In the genomic region with DNA sequence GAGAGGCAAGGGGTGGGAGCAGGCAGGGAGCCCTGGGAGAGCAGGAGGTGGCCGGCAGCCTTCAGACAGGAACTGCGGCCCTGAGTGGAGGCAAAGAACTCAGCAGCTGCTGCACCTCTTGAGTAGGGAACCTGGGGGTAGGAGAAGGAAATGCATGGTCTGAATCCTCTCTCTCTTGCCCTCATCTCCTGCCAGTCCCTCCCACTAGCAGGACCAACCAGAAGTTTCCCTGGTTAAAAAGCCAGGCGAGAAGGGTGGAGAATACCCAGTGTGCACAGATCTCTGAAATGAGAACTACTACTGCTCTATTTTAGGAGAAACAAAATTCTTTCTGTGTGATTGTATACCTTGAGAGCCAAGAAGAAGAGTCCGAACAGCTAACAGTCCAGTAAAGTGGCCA, we compare ENCODE assay signal across 8 cellular contexts. TPM values are rescaled to one million over a fixed set of nuclear protein-coding genes. Genes with fewer than 3 reads are reported as not detected.
DNase-seq lines count a peak whose midpoint lies in the region; ATAC-seq, FAIRE-seq and TF ChIP-seq lines count a peak whose summit lies in the region.

No MANE protein-coding gene starts in this region.

- RAD21 ChIA-PET in GM12878 (lab: Charles Lee; ENCODE audit: unreplicated experiment): interaction anchor here (0.7 to 4.3 kb wide), 16 partner anchors 13 to 277 kb away, joined by 3 to 74 read pairs (median 6); a partner anchor contains a TSS

- no peaks in the 10 kb centered on the region for H3K9me3 ChIP-seq in GM12878 (replicated peaks; ENCODE audit: control insufficient read depth, insufficient read depth, low read length)
- no peaks in the 10 kb centered on the region for H3K9me3 ChIP-seq in stomach

- DNase-seq in HEK293T (ENCODE audit: extremely low spot score) (peak; percentile 32), GM12878 (ENCODE audit: low read depth, low spot score) (no peak), iPS DF 4.7 (ENCODE audit: extremely low read depth, low spot score) (peak; percentile 25), stomach (no peak), inferior parietal cortex (ENCODE audit: extremely low spot score) (no peak), NCI-H526 treated with DMSO at 0.1 percent for 48 hours (lab: John Stamatoyannopoulos, UW) (no peak), SW480 (ENCODE audit: low spot score) (no peak)

- H3K4me1 ChIP-seq in GM12878 (ENCODE audit: control insufficient read depth, insufficient read depth, low read length) (peaks cover 7% of the 10 kb centered on the region), stomach (peaks cover 0 to 58% (median 30%) of the 10 kb centered on the region in 4 donors)

- no peak overlapping the region for H3K4me2 ChIP-seq in GM12878 (ENCODE audit: control insufficient read depth, insufficient read depth)

- no peak overlapping the region for H3K27ac ChIP-seq in GM12878 (ENCODE audit: control insufficient read depth, insufficient read depth)
- peak overlapping the region; percentile 12 to 86 (median 76) for H3K27ac ChIP-seq in stomach

- TF ChIP-seq CTCF in GM12878 (IDR thresholded peaks at IDR 0.05 in 2 of 3, conservative IDR thresholded peaks at IDR 0.05 in 1 of 3; ENCODE audit: control insufficient read depth in 2 of 3, extremely low read depth in 1 of 3, insufficient read depth in 1 of 3, low read depth in 3 of 3, low read length in 3 of 3) (no peak), stomach (IDR thresholded peaks at IDR 0.05) (peak in 1 of 7 experiments; percentile 3)

- H3K4me3 ChIP-seq in GM12878 (no peak overlapping the region), stomach (no peak overlapping the region)

- BruUV-seq in GM12878 (replicated peaks; lab: Mats Ljungman, UMichigan): no TSS peak

- H3K27me3 ChIP-seq in GM12878 (replicated peaks in 1 of 2; ENCODE audit: control insufficient read depth in 2 of 2, insufficient read depth in 2 of 2, low read length in 1 of 2) (no peaks in the 10 kb centered on the region), stomach (no peaks in the 10 kb centered on the region)

- no peak overlapping the region for H3K9ac ChIP-seq in GM12878 (ENCODE audit: control insufficient read depth, insufficient read depth, low read length)

- WGBS in GM12878 (ENCODE audit: insufficient coverage, insufficient replicate concordance, low lambda C conversion rate, missing lambda C conversion rate): 89% methylated on average over 4 of the region's 4 CpGs
- WGBS in stomach, 5 donors: 33 to 54% (median 45%) methylated on average over 4 of the region's 4 CpGs

- ATAC-seq in GM12878 (peak; percentile 24; the same call in 2 of the 3 replicates), esophagus mucosa (no peak)

- H3K36me3 ChIP-seq in GM12878 (ENCODE audit: control insufficient read depth in 2 of 2, insufficient read depth in 2 of 2, low read length in 1 of 2) (peaks cover 0 to 2% of the 10 kb centered on the region in 2 experiments; a peak in 2 of 4 replicates), stomach (peaks cover 0 to 25% (median 18%) of the 10 kb centered on the region in 4 donors)

- POLR2A ChIA-PET in HEK293T (lab: Yijun Ruan, JAX) (interaction anchor here (1.0 to 1.3 kb wide), 4 partner anchors 21 to 198 kb away, joined by 3 to 5 read pairs (median 4); a partner anchor contains a TSS), GM12878 (lab: Charles Lee) (interaction anchor here (1.3 to 1.5 kb wide), 2 partner anchors 51 to 141 kb away, joined by 4 to 6 read pairs; a partner anchor contains a TSS)

- SMC1A ChIA-PET in GM12878 (lab: Charles Lee; ENCODE audit: uncharacterized antibody, unreplicated experiment): interaction anchor here (0.7 to 4.6 kb wide), 25 partner anchors 8 to 266 kb away, joined by 3 to 44 read pairs (median 4); a partner anchor contains a TSS

- TF ChIP-seq RAD21 in GM12878 (IDR thresholded peaks at IDR 0.05; ENCODE audit: insufficient read depth, low read depth, low read length): no peak

- no peak overlapping the region for H2AFZ ChIP-seq in GM12878 (ENCODE audit: control insufficient read depth, low read depth, low read length)

- CTCF ChIA-PET in HEK293T (lab: Yijun Ruan, JAX) (interaction anchor here (0.7 to 1.8 kb wide), 11 partner anchors 22 to 206 kb away, joined by 3 to 14 read pairs (median 6); no protein-coding TSS in a partner anchor), GM12878 (lab: Yijun Ruan, JAX) (interaction anchor here (0.7 to 3.0 kb wide), 30 partner anchors 10 to 267 kb away, joined by 3 to 80 read pairs (median 7); a partner anchor contains a TSS)

- peak; percentile 71 for FAIRE-seq in GM12878 (lab: Jason Lieb, UNC)

- no peaks in the 10 kb centered on the region for H3K79me2 ChIP-seq in GM12878 (ENCODE audit: control insufficient read depth, insufficient read depth, low read length)

- TF ChIP-seq POLR2A in GM12878 (IDR thresholded peaks at IDR 0.05; ENCODE audit: low read depth, low read length) (no peak), stomach (IDR thresholded peaks at IDR 0.05) (no peak)

- TF ChIP-seq EP300 in GM12878 (IDR thresholded peaks at IDR 0.05; ENCODE audit: borderline replicate concordance in 1 of 2, control insufficient read depth in 1 of 2, low read depth in 2 of 2, low read length in 2 of 2) (no peak), stomach (IDR thresholded peaks at IDR 0.05) (no peak)

- intact Hi-C loops in GM12878 (cut with micrococcal nuclease; ENCODE audit: unreplicated experiment): loop anchor here (2.0 to 5.0 kb wide), 3 partner anchors 127 to 262 kb away; no protein-coding TSS in a partner anchor
- intact Hi-C loops in stomach (cut with DNase I; ENCODE audit: low total_unique reads): loop anchor here (10.0 kb wide), 1 partner anchor 54 kb away; a partner anchor contains a TSS

- in situ Hi-C loops in GM12878 (cut with MboI): no loop called here

- H4K20me1 ChIP-seq in GM12878 (ENCODE audit: control insufficient read depth, insufficient read depth): no peaks in the 10 kb centered on the region; the same call in 1 of the 2 replicates

RNA-seq across cellular contexts. Expression of a gene that starts 25.4 kb away (rescaled TPM):
- total RNA-seq in GM12878 (2013; cell fraction: nucleolus; rRNA removed): 21.8 and 24.7 TPM in 2 replicates
- 26.2 and 29.6 TPM in 2 replicates for total RNA-seq in GM12878 (2014; rRNA removed)
- total RNA-seq in GM12878 (2014; rRNA removed; fragmentation: Illumina TruSeq; extraction: Trizol): 23.1 and 23.5 TPM in 2 replicates
- 24.9 and 25.1 TPM in 2 replicates for total RNA-seq in GM12878 (2021)
- polyA plus RNA-seq in GM12878 (2011; ENCODE audit: low read depth): 8.4 TPM
- polyA plus RNA-seq in GM12878 (2011; rRNA removed): 25.0 and 30.5 TPM in 2 replicates
- 39.8 and 46.6 TPM in 2 replicates for polyA plus RNA-seq in GM12878 (2011; cell fraction: cytosol; rRNA removed)
- polyA plus RNA-seq in GM12878 (2011; cell fraction: nucleus; rRNA removed): 40.1 and 56.2 TPM in 2 replicates
- polyA plus RNA-seq in GM12878 (2012): 19.7 TPM in 2 replicates
- polyA plus RNA-seq in GM12878 (2014; fragmentation: Illumina TruSeq; extraction: Trizol): 17.8 and 30.2 TPM in 2 replicates
- polyA plus RNA-seq in GM12878 (2014; fragmentation: Nextera tagmentation; extraction: Ambion mirVana): 10 to 100 TPM in 1 of 2 experiments, 1 to 10 TPM in 1; 9.3 to 13.6 TPM
- 28.2 and 29.8 TPM in 2 replicates for polyA plus RNA-seq in GM12878 (2014; rRNA removed)
- polyA plus RNA-seq in GM12878 (2016; fragmentation: Nextera tagmentation; extraction: Ambion mirVana): 10 to 100 TPM; 13.1 to 14.2 TPM
- polyA minus RNA-seq in GM12878 (2011; rRNA and poly(A)+ RNA removed): 21.8 and 30.3 TPM in 2 replicates
- 7.9 and 9.1 TPM in 2 replicates for polyA minus RNA-seq in GM12878 (2011; cell fraction: cytosol; rRNA and poly(A)+ RNA removed)
- polyA minus RNA-seq in GM12878 (2011; cell fraction: nucleus; rRNA and poly(A)+ RNA removed): 17.0 and 27.7 TPM in 2 replicates
- 100 to 1,000 TPM in 1 of 5 donors, 10 to 100 TPM in 4; 29.7 to 196 (median 39.7) TPM for total RNA-seq in stomach
- polyA plus RNA-seq in stomach: 10 to 100 TPM; 32.2 to 51.4 (median 37.3) TPM
- 41.2 TPM for total RNA-seq in esophagus mucosa

RNA-seq across cellular contexts. Expression of a gene that starts 39.9 kb away (rescaled TPM):
- 0.07 and 0.08 TPM in 2 replicates for total RNA-seq in GM12878 (2013; cell fraction: nucleolus; rRNA removed)
- total RNA-seq in GM12878 (2014; rRNA removed): under 0.01 TPM in 2 replicates
- 0.04 and 0.09 TPM in 2 replicates for total RNA-seq in GM12878 (2014; rRNA removed; fragmentation: Illumina TruSeq; extraction: Trizol)
- total RNA-seq in GM12878 (2021): 0.05 TPM in 2 replicates
- not detected for polyA plus RNA-seq in GM12878 (2011; ENCODE audit: low read depth)
- 0.05 and 0.06 TPM in 2 replicates for polyA plus RNA-seq in GM12878 (2011; rRNA removed)
- 0.03 and 0.04 TPM in 2 replicates for polyA plus RNA-seq in GM12878 (2011; cell fraction: cytosol; rRNA removed)
- polyA plus RNA-seq in GM12878 (2011; cell fraction: nucleus; rRNA removed): 0.15 TPM in 2 replicates
- polyA plus RNA-seq in GM12878 (2012): 0.07 TPM in 2 replicates
- 0.06 and 0.11 TPM in 2 replicates for polyA plus RNA-seq in GM12878 (2014; fragmentation: Illumina TruSeq; extraction: Trizol)
- under 1 TPM; under 0.01 to 0.05 TPM for polyA plus RNA-seq in GM12878 (2014; fragmentation: Nextera tagmentation; extraction: Ambion mirVana)
- polyA plus RNA-seq in GM12878 (2014; rRNA removed): 0.03 and 0.09 TPM in 2 replicates
- polyA plus RNA-seq in GM12878 (2016; fragmentation: Nextera tagmentation; extraction: Ambion mirVana): under 1 TPM in 1 of 2 experiments, not detected in 1; 0.09 TPM
- 0.05 TPM in 1 of 2 replicates, not detected in the other for polyA minus RNA-seq in GM12878 (2011; rRNA and poly(A)+ RNA removed)
- not detected in 2 replicates for polyA minus RNA-seq in GM12878 (2011; cell fraction: cytosol; rRNA and poly(A)+ RNA removed)
- 0.10 TPM in 1 of 2 replicates, not detected in the other for polyA minus RNA-seq in GM12878 (2011; cell fraction: nucleus; rRNA and poly(A)+ RNA removed)
- 1 to 10 TPM in 1 of 5 donors, under 1 TPM in 1, not detected in 3; 0.87 to 1.3 TPM for total RNA-seq in stomach
- polyA plus RNA-seq in stomach: under 1 TPM; 0.12 to 0.43 (median 0.15) TPM
- total RNA-seq in esophagus mucosa: 0.84 TPM

RNA-seq across cellular contexts. Expression of a gene that starts 51.1 kb away (rescaled TPM):
- total RNA-seq in GM12878 (2013; cell fraction: nucleolus; rRNA removed): 0.67 and 1.0 TPM in 2 replicates
- 0.45 and 0.65 TPM in 2 replicates for total RNA-seq in GM12878 (2014; rRNA removed)
- total RNA-seq in GM12878 (2014; rRNA removed; fragmentation: Illumina TruSeq; extraction: Trizol): 0.67 and 0.88 TPM in 2 replicates
- total RNA-seq in GM12878 (2021): 1.6 TPM in 2 replicates
- 0.76 TPM for polyA plus RNA-seq in GM12878 (2011; ENCODE audit: low read depth)
- 2.4 and 3.5 TPM in 2 replicates for polyA plus RNA-seq in GM12878 (2011; rRNA removed)
- polyA plus RNA-seq in GM12878 (2011; cell fraction: cytosol; rRNA removed): 0.88 and 0.99 TPM in 2 replicates
- polyA plus RNA-seq in GM12878 (2011; cell fraction: nucleus; rRNA removed): 0.90 and 1.3 TPM in 2 replicates
- polyA plus RNA-seq in GM12878 (2012): 1.3 and 2.3 TPM in 2 replicates
- 1.1 and 3.2 TPM in 2 replicates for polyA plus RNA-seq in GM12878 (2014; fragmentation: Illumina TruSeq; extraction: Trizol)
- 1 to 10 TPM in 1 of 2 experiments, under 1 TPM in 1; 0.82 to 1.8 TPM for polyA plus RNA-seq in GM12878 (2014; fragmentation: Nextera tagmentation; extraction: Ambion mirVana)
- polyA plus RNA-seq in GM12878 (2014; rRNA removed): 0.71 and 0.85 TPM in 2 replicates
- polyA plus RNA-seq in GM12878 (2016; fragmentation: Nextera tagmentation; extraction: Ambion mirVana): under 1 TPM; 0.67 to 0.72 TPM
- polyA minus RNA-seq in GM12878 (2011; rRNA and poly(A)+ RNA removed): 1.1 and 1.8 TPM in 2 replicates
- polyA minus RNA-seq in GM12878 (2011; cell fraction: cytosol; rRNA and poly(A)+ RNA removed): 1.2 and 1.6 TPM in 2 replicates
- polyA minus RNA-seq in GM12878 (2011; cell fraction: nucleus; rRNA and poly(A)+ RNA removed): 0.85 and 1.1 TPM in 2 replicates
- total RNA-seq in stomach: 100 to 1,000 TPM in 1 of 5 donors, 10 to 100 TPM in 4; 10.3 to 122 (median 18.7) TPM
- 100 to 1,000 TPM; 126 to 146 (median 129) TPM for polyA plus RNA-seq in stomach
- 576 TPM for total RNA-seq in esophagus mucosa

Comparison
In these comparisons a context has a peak if more than half of its experiments do, and no peak if none do; other contexts are left out.
1. DNase-seq: peak in HEK293T (single experiment) and iPS DF 4.7 (single experiment); none in GM12878 (single experiment), stomach (single experiment), inferior parietal cortex (single experiment), NCI-H526 treated with DMSO at 0.1 percent for 48 hours (single experiment) and SW480 (single experiment).